In the genomic region with DNA sequence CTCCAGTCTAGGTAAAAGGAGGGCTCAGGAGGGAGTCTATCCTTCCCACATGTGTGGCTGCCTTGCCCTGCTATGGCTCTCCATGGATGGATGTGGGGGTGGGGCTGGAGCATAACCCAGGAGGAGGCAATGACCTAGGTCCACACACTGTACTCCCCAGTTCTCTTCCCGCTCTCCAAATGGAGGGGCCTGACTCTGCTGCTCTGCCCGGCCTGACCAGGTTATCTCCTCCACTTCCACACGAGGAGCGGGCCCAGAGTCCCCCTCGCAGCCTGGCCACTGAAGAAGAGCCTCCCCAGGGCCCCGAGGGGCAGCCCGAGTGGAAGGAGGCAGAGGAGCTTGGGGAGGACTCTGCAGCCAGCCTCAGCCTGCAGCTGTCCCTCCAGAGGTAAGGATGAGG, we compare ENCODE assay signal across 17 cellular contexts. TPM values are rescaled to one million over a fixed set of nuclear protein-coding genes. Genes with fewer than 3 reads are reported as not detected.
DNase-seq lines count a peak whose midpoint lies in the region; ATAC-seq and TF ChIP-seq lines count a peak whose summit lies in the region.
"Had no signal": no experiment of that assay in that cellular context is flagged by ENCODE, and none has a peak within 500 bp of the region (broad histone marks: within the 10 kb centered on the region; RNA-seq: fewer than 3 reads in every experiment).

No MANE protein-coding gene starts in this region.

- H2BK5ac ChIP-seq in IMR-90 (ENCODE audit: low read depth, low read length, poor library complexity, severe bottlenecking), result no peak overlapping the region

- H2BK20ac ChIP-seq in IMR-90 (ENCODE audit: low read depth, low read length), result no peak overlapping the region

- H3K9ac ChIP-seq in IMR-90 (ENCODE audit: low read depth, low read length), result no peak overlapping the region
- H3K9ac ChIP-seq: GM23248 had no signal

- no peaks in the 10 kb centered on the region for H3K9me3 ChIP-seq in right atrium auricular region
- H3K9me3 ChIP-seq in IMR-90 (ENCODE audit: control insufficient read depth, insufficient read depth, low read length), result no peaks in the 10 kb centered on the region
- no peaks in the 10 kb centered on the region for H3K9me3 ChIP-seq in sigmoid colon

- H2AFZ ChIP-seq in IMR-90 (replicated peaks; ENCODE audit: low read length, poor library complexity), result no peak overlapping the region
- H2AFZ ChIP-seq: GM23248 had no signal

- no peak overlapping the region for H3K4me2 ChIP-seq in IMR-90 (ENCODE audit: low read depth, low read length)

- CTCF ChIA-PET in IMR-90 (lab: Yijun Ruan, JAX), result no interaction called here

- peaks cover 0 to 9% of the 10 kb centered on the region in 2 experiments; a peak in 1 of 4 replicates for H3K79me1 ChIP-seq in IMR-90 (ENCODE audit: low read depth in 1 of 2, low read length in 2 of 2)

- H3K27ac ChIP-seq in right atrium auricular region (no peak overlapping the region), IMR-90 (ENCODE audit: insufficient read depth, low read length) (no peak overlapping the region), sigmoid colon (no peak overlapping the region)
- H3K27ac ChIP-seq: 22Rv1, GM23248 had no signal

- ATAC-seq in Right ventricle myocardium inferior (no peak), IMR-90 (ENCODE audit: low read depth) (no peak), HG03135 (IDR thresholded peaks at IDR 0.05; ENCODE audit: unreplicated experiment) (no peak)

- POLR2A ChIA-PET in IMR-90 (lab: Charles Lee; ENCODE audit: unreplicated experiment), result no interaction called here

- H4K20me1 ChIP-seq in IMR-90 (ENCODE audit: insufficient read depth, low read length), result 0 out of 2 replicates have a peak, but pooled peaks cover 6% of the 10 kb centered on the region

- intact Hi-C loops in Right ventricle myocardium inferior (cut with DNase I) (no loop called here), IMR-90 (cut with micrococcal nuclease) (loop anchor here (10.0 kb wide), 1 partner anchor 637 kb away; no protein-coding TSS in a partner anchor), sigmoid colon (cut with DNase I) (no loop called here)

- H3K14ac ChIP-seq in IMR-90 (replicated peaks; ENCODE audit: low read depth, low read length), result no peak overlapping the region

- no peak overlapping the region for H3K56ac ChIP-seq in IMR-90 (ENCODE audit: extremely low read depth, insufficient read depth, low read length)

- no peak for TF ChIP-seq EP300 in sigmoid colon (IDR thresholded peaks at IDR 0.05)

- no peak overlapping the region for H3K4ac ChIP-seq in IMR-90 (ENCODE audit: low read depth, low read length)

- BruUV-seq in IMR-90 (replicated peaks; lab: Mats Ljungman, UMichigan), result no TSS peak

- no peak overlapping the region for H2BK15ac ChIP-seq in IMR-90 (ENCODE audit: low read depth, low read length)

- peaks cover 11% of the 10 kb centered on the region for H3K9me1 ChIP-seq in IMR-90 (ENCODE audit: insufficient read depth, low read length)

- in situ Hi-C loops in IMR-90 (cut with MboI; ENCODE audit: low sequenced_read_pairs), result no loop called here

- H4K5ac ChIP-seq in IMR-90 (ENCODE audit: low read depth, low read length), result no peak overlapping the region

- no peak overlapping the region for H2BK120ac ChIP-seq in IMR-90 (ENCODE audit: low read depth, low read length)

- H3K4me3 ChIP-seq in right atrium auricular region, result no peak overlapping the region
- H3K4me3 ChIP-seq in IMR-90 (ENCODE audit: insufficient read depth, low read depth, low read length), result no peak overlapping the region
- H3K4me3 ChIP-seq in sigmoid colon, result no peak overlapping the region
- H3K4me3 ChIP-seq: GM23248 had no signal

- H3K27me3 ChIP-seq in right atrium auricular region (no peaks in the 10 kb centered on the region), IMR-90 (ENCODE audit: control insufficient read depth, insufficient read depth, low read length) (no peaks in the 10 kb centered on the region), sigmoid colon (no peaks in the 10 kb centered on the region)

- H3K23ac ChIP-seq in IMR-90 (ENCODE audit: low read depth, low read length), result no peak overlapping the region

- dilution Hi-C loops in IMR-90 (cut with HindIII; ENCODE audit: low sequenced_read_pairs, unreplicated experiment), result no loop called here

- DNase-seq in Right ventricle myocardium inferior (ENCODE audit: missing footprints) (peak; percentile 30), right atrium auricular region (ENCODE audit: low spot score) (no peak), IMR-90 (no peak), mesenteric fat pad (ENCODE audit: low spot score) (peak; percentile 65), sigmoid colon (peak; percentile 52), NCI-H524 (lab: John Stamatoyannopoulos, UW) (no peak)
- DNase-seq in activated T-cell treated with anti-CD3 and anti-CD28 coated beads, Interleukin-2, amount 50 U/mL, for 1 hour, result no peak
- DNase-seq: Calu3; CD4-positive, alpha-beta memory T cell; COR-L47; DMS53; DMS79 treated with DMSO at 0.1 percent for 48 hours; GM23248; H7; HCEC 1CT had no signal

- no peak overlapping the region for H4K8ac ChIP-seq in IMR-90 (ENCODE audit: low read depth in 2 of 2, low read length in 2 of 2)

- TF ChIP-seq CTCF in right atrium auricular region (IDR thresholded peaks at IDR 0.05) (no peak), IMR-90 (conservative IDR thresholded peaks at IDR 0.05; ENCODE audit: low read depth, low read length) (no peak), sigmoid colon (IDR thresholded peaks at IDR 0.05) (no peak)

- H2AK5ac ChIP-seq in IMR-90 (ENCODE audit: low read depth, low read length), result no peak overlapping the region

- no peak overlapping the region for H3K18ac ChIP-seq in IMR-90 (ENCODE audit: low read depth, low read length)

- TF ChIP-seq POLR2A in IMR-90 (IDR thresholded peaks at IDR 0.05; ENCODE audit: low read depth, low read length) (no peak), sigmoid colon (IDR thresholded peaks at IDR 0.05) (no peak)

- H3K4me1 ChIP-seq in right atrium auricular region (peaks cover 0 to 9% of the 10 kb centered on the region in 2 donors), IMR-90 (ENCODE audit: control insufficient read depth, insufficient read depth, low read length) (peaks cover 4% of the 10 kb centered on the region; the same call in 1 of the 2 replicates), sigmoid colon (no peaks in the 10 kb centered on the region)

- TF ChIP-seq RAD21 in IMR-90 (IDR thresholded peaks at IDR 0.05; ENCODE audit: low read length), result no peak

- peak overlapping the region; percentile 29 for H2AK9ac ChIP-seq in IMR-90 (replicated peaks; ENCODE audit: low read depth, low read length, poor library complexity)

- H3K36me3 ChIP-seq in right atrium auricular region (peaks cover 28% of the 10 kb centered on the region), IMR-90 (ENCODE audit: control insufficient read depth, insufficient read depth, low read length) (peaks cover 47% of the 10 kb centered on the region), sigmoid colon (peaks cover 0 to 80% (median 31%) of the 10 kb centered on the region in 4 donors)

- H4K91ac ChIP-seq in IMR-90 (ENCODE audit: insufficient read depth, low read depth, low read length), result no peak overlapping the region

- whole genome bisulfite sequencing in IMR-90 (ENCODE audit: extremely low coverage in 2 of 2, insufficient read length in 1 of 2), 2 experiments, result 100% methylated on average over 1 of the region's 7 CpGs; no CpG with 5 or more reads in 1 of the 2 experiments
- WGBS in sigmoid colon, 2 donors, result 95 to 98% methylated on average over 7 of the region's 7 CpGs

TF ChIP-seq in IMR-90, 13 proteins besides CTCF, POLR2A, EP300 and RAD21:
- TF ChIP-seq, protein P1, sequence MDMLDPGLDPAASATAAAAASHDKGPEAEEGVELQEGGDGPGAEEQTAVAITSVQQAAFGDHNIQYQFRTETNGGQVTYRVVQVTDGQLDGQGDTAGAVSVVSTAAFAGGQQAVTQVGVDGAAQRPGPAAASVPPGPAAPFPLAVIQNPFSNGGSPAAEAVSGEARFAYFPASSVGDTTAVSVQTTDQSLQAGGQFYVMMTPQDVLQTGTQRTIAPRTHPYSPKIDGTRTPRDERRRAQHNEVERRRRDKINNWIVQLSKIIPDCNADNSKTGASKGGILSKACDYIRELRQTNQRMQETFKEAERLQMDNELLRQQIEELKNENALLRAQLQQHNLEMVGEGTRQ (IDR thresholded peaks at IDR 0.05; ENCODE audit: low read depth, low read length), result no peak
- no peak for TF ChIP-seq MAFK (IDR thresholded peaks at IDR 0.05; ENCODE audit: low read depth, low read length)

RNA-seq across cellular contexts. Expression of gene CEP164, which starts 53.8 kb away (rescaled TPM):
- total RNA-seq in Right ventricle myocardium inferior (4.7 TPM), right atrium auricular region (1 to 10 TPM; 3.3 to 7.6 TPM), IMR-90 (2012; rRNA removed) (23.6 and 26.9 TPM in 2 replicates), mesenteric fat pad (19.2 TPM), sigmoid colon (10 to 100 TPM; 12.5 to 40.4 (median 20.4) TPM)
- polyA plus RNA-seq in IMR-90 (2012; rRNA removed) (20.0 and 23.3 TPM in 2 replicates), sigmoid colon (10 to 100 TPM in 1 of 3 donors, 1 to 10 TPM in 2; 1.8 to 19.4 (median 4.9) TPM)
- polyA plus RNA-seq in IMR-90 (2012; cell fraction: cytosol; rRNA removed), result 13.6 and 13.7 TPM in 2 replicates
- polyA plus RNA-seq in IMR-90 (2012; cell fraction: nucleus; rRNA removed; ENCODE audit: low replicate concordance), result 90.9 and 107 TPM in 2 replicates

Comparison
In these comparisons a context has a peak if more than half of its experiments do, and no peak if none do; other contexts are left out.
1. DNase-seq: peak in Right ventricle myocardium inferior (single experiment), mesenteric fat pad (single experiment) and sigmoid colon (single experiment); none in right atrium auricular region (single experiment), IMR-90 (single experiment), activated T-cell treated with anti-CD3 and anti-CD28 coated beads, Interleukin-2, amount 50 U/mL, for 1 hour (single experiment) and NCI-H524 (0 of 2).